In the genomic region with DNA sequence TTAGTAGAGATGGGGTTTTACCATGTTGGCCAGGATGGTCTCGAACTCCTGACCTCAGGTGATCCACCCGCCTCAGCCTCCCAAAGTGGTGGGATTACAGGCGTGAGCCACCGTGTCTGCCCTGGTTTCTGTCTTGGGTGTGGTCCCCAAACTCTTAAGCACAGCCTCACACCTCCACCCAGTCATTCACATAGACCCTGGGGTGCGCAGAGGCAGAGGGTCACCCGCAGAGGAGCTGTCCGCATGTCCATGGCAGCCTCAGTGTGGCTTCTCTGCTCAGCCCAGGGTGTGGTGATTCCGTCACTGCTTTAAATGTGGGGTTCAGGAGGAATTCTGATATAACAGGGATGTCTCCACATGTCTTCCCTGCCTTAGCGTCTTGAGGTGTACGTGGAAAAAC, we compare ENCODE assay signal across 22 cellular contexts. TPM values are rescaled to one million over a fixed set of nuclear protein-coding genes. Genes with fewer than 3 reads are reported as not detected.
DNase-seq lines count a peak whose midpoint lies in the region; ATAC-seq, FAIRE-seq and TF ChIP-seq lines count a peak whose summit lies in the region.
"Had no signal": no experiment of that assay in that cellular context is flagged by ENCODE, and none has a peak within 500 bp of the region (broad histone marks: within the 10 kb centered on the region; RNA-seq: fewer than 3 reads in every experiment).

No MANE protein-coding gene starts in this region.

- no peak overlapping the region for H2AFZ ChIP-seq in K562 (ENCODE audit: low read depth, low read length)

- H3K27me3 Mint-ChIP-seq in activated naive CD4-positive, alpha-beta T cell treated with anti-CD3 and anti-CD28 coated beads, Interleukin-2, amount 10 ng/mL, durations not matched to agents 7 days and 5 days: peaks cover 12% of the 10 kb centered on the region

- TF ChIP-seq RAD21 in K562 (CRISPR knock-in tag; conservative IDR thresholded peaks at IDR 0.05 in 1 of 2, IDR thresholded peaks at IDR 0.05 in 1 of 2): no peak

- in situ Hi-C loops in K562 (cut with MboI): loop anchor here (25.0 kb wide), 1 partner anchor 197 kb away; no protein-coding TSS in a partner anchor

- TF ChIP-seq POLR2A in K562 (conservative IDR thresholded peaks at IDR 0.05) (no peak), sigmoid colon (IDR thresholded peaks at IDR 0.05) (no peak)

- CTCF ChIA-PET in K562 (lab: Yijun Ruan, JAX; ENCODE audit: low intra/inter-chr PET ratio): no interaction called here
- CTCF ChIA-PET in activated naive CD4-positive, alpha-beta T cell treated with anti-CD3 and anti-CD28 coated beads, Interleukin-2, amount 10 ng/mL, durations not matched to agents 7 days and 5 days (lab: Charles Lee): no interaction called here

- H3K27me3 ChIP-seq in K562 (ENCODE audit: control insufficient read depth in 2 of 2, insufficient read depth in 2 of 2, low read length in 2 of 2): peaks cover 15 to 44% of the 10 kb centered on the region in 2 experiments
- H3K27me3 ChIP-seq in sigmoid colon: peaks cover 0 to 4% (median 0%) of the 10 kb centered on the region in 3 donors

- no peak for FAIRE-seq in K562 (lab: Jason Lieb, UNC)
- FAIRE-seq: A549, GM12891, H1 had no signal

- 7% methylated on average over 10 of the region's 10 CpGs for WGBS in K562 (ENCODE audit: insufficient coverage, low coverage, missing lambda C conversion rate)
- WGBS in sigmoid colon, 2 donors: 77 to 88% methylated on average over 10 of the region's 10 CpGs

- H3K4me3 ChIP-seq in K562 (no peak overlapping the region), sigmoid colon (no peak overlapping the region)
- H3K4me3 ChIP-seq: A549 had no signal

- no peak for TF ChIP-seq EP300 in K562 (IDR thresholded peaks at IDR 0.05; ENCODE audit: low read length)
- TF ChIP-seq EP300 in sigmoid colon (IDR thresholded peaks at IDR 0.05): no peak

- BruUV-seq in K562 (replicated peaks; lab: Mats Ljungman, UMichigan): no TSS peak

- intact Hi-C loops in K562 (cut with micrococcal nuclease): no loop called here
- intact Hi-C loops in sigmoid colon (cut with DNase I): no loop called here

- H3K4me2 ChIP-seq in K562 (ENCODE audit: insufficient read depth, low read length): no peak overlapping the region
- H3K4me2 ChIP-seq: A549 had no signal

- POLR2A ChIA-PET in K562 (lab: Yijun Ruan, JAX): interaction anchor here (0.6 to 1.9 kb wide), 4 partner anchors 9 to 155 kb away, joined by 3 to 12 read pairs (median 4); no protein-coding TSS in a partner anchor

- H3K4me3 Mint-ChIP-seq in activated naive CD4-positive, alpha-beta T cell treated with anti-CD3 and anti-CD28 coated beads, Interleukin-2, amount 10 ng/mL, durations not matched to agents 7 days and 5 days: no peak overlapping the region
- H3K4me3 Mint-ChIP-seq: CD4-positive, alpha-beta memory T cell had no signal

- H3K27ac ChIP-seq in K562 (ENCODE audit: extremely low read depth, low read depth, low read length) (no peak overlapping the region), sigmoid colon (no peak overlapping the region)
- H3K27ac ChIP-seq: A549 had no signal

- TF ChIP-seq CTCF in K562 (IDR thresholded peaks at IDR 0.05 in 2 of 3, conservative IDR thresholded peaks at IDR 0.05 in 1 of 3; ENCODE audit: insufficient read depth in 2 of 3, low read depth in 1 of 3, low read length in 3 of 3): no peak
- no peak for TF ChIP-seq CTCF in sigmoid colon (IDR thresholded peaks at IDR 0.05)

- no peak overlapping the region for H3K27ac Mint-ChIP-seq in activated naive CD4-positive, alpha-beta T cell treated with anti-CD3 and anti-CD28 coated beads, Interleukin-2, amount 10 ng/mL, durations not matched to agents 7 days and 5 days
- H3K27ac Mint-ChIP-seq: CD4-positive, alpha-beta memory T cell had no signal

- peaks cover 0 to 10% of the 10 kb centered on the region in 2 experiments; a peak in 1 of 5 replicates for H3K4me1 ChIP-seq in K562 (replicated peaks in 1 of 2; ENCODE audit: control insufficient read depth in 2 of 2, insufficient read depth in 2 of 2, low read length in 2 of 2)
- no peaks in the 10 kb centered on the region for H3K4me1 ChIP-seq in sigmoid colon
- H3K4me1 ChIP-seq: A549 had no signal

- DNase-seq in K562 (ENCODE audit: extremely low read depth in 1 of 4, low spot score in 3 of 4) (peak in 1 of 4 experiments; percentile 31), islet precursor cell (peak; percentile 34), mesenteric fat pad (ENCODE audit: low spot score) (peak; percentile 49), sigmoid colon (peak; percentile 50), AG08396 (ENCODE audit: low spot score) (no peak), nucleus accumbens (lab: John Stamatoyannopoulos, UW) (no peak)
- DNase-seq in activated naive CD4-positive, alpha-beta T cell treated with anti-CD3 and anti-CD28 coated beads, Interleukin-2, amount 10 ng/mL, durations not matched to agents 7 days and 5 days: no peak
- DNase-seq: 8988T; ACHN; C1 segment of cervical spinal cord; Calu3; CD4-positive, alpha-beta memory T cell; COR-L47; DMS53; DMS79 treated with DMSO at 0.1 percent for 48 hours; GF-D8; H7; HCEC 1CT had no signal

- H3K4me1 Mint-ChIP-seq in activated naive CD4-positive, alpha-beta T cell treated with anti-CD3 and anti-CD28 coated beads, Interleukin-2, amount 10 ng/mL, durations not matched to agents 7 days and 5 days: no peaks in the 10 kb centered on the region
- H3K4me1 Mint-ChIP-seq: CD4-positive, alpha-beta memory T cell had no signal

- no peaks in the 10 kb centered on the region for H3K36me3 Mint-ChIP-seq in activated naive CD4-positive, alpha-beta T cell treated with anti-CD3 and anti-CD28 coated beads, Interleukin-2, amount 10 ng/mL, durations not matched to agents 7 days and 5 days
- H3K36me3 Mint-ChIP-seq: CD4-positive, alpha-beta memory T cell had no signal

- no peaks in the 10 kb centered on the region for H3K9me1 ChIP-seq in K562 (ENCODE audit: control insufficient read depth, insufficient read depth, low read length)

- peaks cover 8% of the 10 kb centered on the region for H3K9me3 Mint-ChIP-seq in activated naive CD4-positive, alpha-beta T cell treated with anti-CD3 and anti-CD28 coated beads, Interleukin-2, amount 10 ng/mL, durations not matched to agents 7 days and 5 days

- peaks cover 7% of the 10 kb centered on the region for H3K9me3 ChIP-seq in K562 (replicated peaks; ENCODE audit: control insufficient read depth, insufficient read depth, low read depth, low read length)
- H3K9me3 ChIP-seq in sigmoid colon: peaks cover 0 to 7% (median 2%) of the 10 kb centered on the region in 4 donors

- no peaks in the 10 kb centered on the region for H3K79me2 ChIP-seq in K562 (ENCODE audit: control insufficient read depth, insufficient read depth, low read length)

- H3K36me3 ChIP-seq in K562 (ENCODE audit: control insufficient read depth, insufficient read depth, low read length) (no peaks in the 10 kb centered on the region), sigmoid colon (no peaks in the 10 kb centered on the region)

- peak; percentile 9; the same call in 1 of the 3 replicates for ATAC-seq in K562
- ATAC-seq: A549 had no signal

- no peak overlapping the region; a peak in 1 of 4 replicates for H3K9ac ChIP-seq in K562 (ENCODE audit: insufficient read depth in 1 of 2, low read depth in 2 of 2, low read length in 2 of 2)

- no peaks in the 10 kb centered on the region; the same call in 1 of the 2 replicates for H4K20me1 ChIP-seq in K562 (replicated peaks; ENCODE audit: control insufficient read depth, insufficient read depth, low read length)

TF ChIP-seq in K562, 482 proteins besides CTCF, POLR2A, EP300 and RAD21:
- TF ChIP-seq BRCA1 (IDR thresholded peaks at IDR 0.05) (no peak), BRCA1 (CRISPR knock-in tag; IDR thresholded peaks at IDR 0.05) (0 out of 2 replicates have a peak, but pooled peaks have one; percentile 48), COPS2 (conservative IDR thresholded peaks at IDR 0.05) (no peak), ZC3H4 (CRISPR knock-in tag; IDR thresholded peaks at IDR 0.05; ENCODE audit: borderline replicate concordance) (peak; percentile 66; the same call in 1 of the 2 replicates), MED1 (CRISPR knock-in tag; IDR thresholded peaks at IDR 0.05; ENCODE audit: borderline replicate concordance) (0 out of 2 replicates have a peak, but pooled peaks have one; percentile 48)
TF ChIP-seq in K562: peak in this region for 3.

RNA-seq across cellular contexts. Expression of a gene that starts 48.5 kb away (rescaled TPM):
- total RNA-seq in K562 (2011; cell fraction: chromatin; rRNA removed; ENCODE audit: low replicate concordance): 0.09 and 0.23 TPM in 2 replicates
- 0.17 TPM in 1 of 2 replicates, not detected in the other for total RNA-seq in K562 (2011; cell fraction: nucleolus; rRNA removed)
- total RNA-seq in K562 (2011; cell fraction: nucleoplasm; rRNA removed): not detected in 2 replicates
- total RNA-seq in K562 (2014; rRNA removed): not detected in 2 replicates
- not detected in 2 replicates for total RNA-seq in K562 (2014; rRNA removed; fragmentation: Illumina TruSeq; extraction: Trizol)
- total RNA-seq in K562 (2015; rRNA removed; fragmentation: Illumina TruSeq; extraction: Trizol): not detected in 2 replicates
- total RNA-seq in K562 (2021): not detected in 2 replicates
- 0.11 TPM in 1 of 2 replicates, not detected in the other for polyA plus RNA-seq in K562 (2011; rRNA removed)
- 0.03 TPM in 1 of 2 replicates, not detected in the other for polyA plus RNA-seq in K562 (2011; cell fraction: cytosol; rRNA removed)
- 0.26 TPM in 1 of 2 replicates, not detected in the other for polyA plus RNA-seq in K562 (2011; cell fraction: nucleus; rRNA removed)
- polyA plus RNA-seq in K562 (2012): 0.01 TPM in 1 of 2 replicates, not detected in the other
- polyA plus RNA-seq in K562 (2014; fragmentation: Illumina TruSeq; extraction: Trizol): not detected in 2 replicates
- polyA plus RNA-seq in K562 (2014; fragmentation: Nextera tagmentation; extraction: Ambion mirVana): not detected
- polyA plus RNA-seq in K562 (2014; rRNA removed): 0.07 TPM in 1 of 2 replicates, not detected in the other
- polyA minus RNA-seq in K562 (2011; rRNA and poly(A)+ RNA removed): not detected in 2 replicates
- not detected in 2 replicates for polyA minus RNA-seq in K562 (2011; cell fraction: cytosol; rRNA and poly(A)+ RNA removed)
- 0.40 TPM in 1 of 2 replicates, not detected in the other for polyA minus RNA-seq in K562 (2011; cell fraction: nucleus; rRNA and poly(A)+ RNA removed)
- total RNA-seq in mesenteric fat pad: 2.5 TPM
- 1 to 10 TPM; 2.5 to 4.8 (median 3.6) TPM for total RNA-seq in sigmoid colon
- polyA plus RNA-seq in sigmoid colon: 1 to 10 TPM in 1 of 3 donors, not detected in 2; 2.9 TPM
- polyA plus RNA-seq: BJ had no signal

Comparison
In these comparisons a context has a peak if more than half of its experiments do, and no peak if none do; other contexts are left out.
1. DNase-seq: peak in islet precursor cell (single experiment), mesenteric fat pad (single experiment) and sigmoid colon (single experiment); none in AG08396 (single experiment), nucleus accumbens (0 of 56) and activated naive CD4-positive, alpha-beta T cell treated with anti-CD3 and anti-CD28 coated beads, Interleukin-2, amount 10 ng/mL, durations not matched to agents 7 days and 5 days (single experiment).